9 cellular contexts compared by ENCODE assay signal in genomic region chr13:37640499-37640898, GRCh38. TPM values are rescaled to one million over a fixed set of nuclear protein-coding genes. Genes with fewer than 3 reads are reported as not detected.
DNase-seq lines count a peak whose midpoint lies in the region; ATAC-seq and TF ChIP-seq lines count a peak whose summit lies in the region.
"Had no signal": no experiment of that assay in that cellular context is flagged by ENCODE, and none has a peak within 500 bp of the region (broad histone marks: within the 10 kb centered on the region; RNA-seq: fewer than 3 reads in every experiment).

No MANE protein-coding gene starts in this region.

- intact Hi-C loops in mucosa of descending colon (cut with DNase I, micrococcal nuclease) = no loop called here

- H3K9me3 ChIP-seq in Karpas-422 (ENCODE audit: low read length) = no peaks in the 10 kb centered on the region
- no peaks in the 10 kb centered on the region for H3K9me3 ChIP-seq in adipocyte (ENCODE audit: control insufficient read depth, low read length)
- no peaks in the 10 kb centered on the region for H3K9me3 ChIP-seq in mucosa of descending colon

- no peaks in the 10 kb centered on the region for H3K9me2 ChIP-seq in Karpas-422 (replicated peaks; ENCODE audit: insufficient read depth, low read length)

- H3K9ac ChIP-seq in Karpas-422 (ENCODE audit: low read length) = no peak overlapping the region
- H3K9ac ChIP-seq in adipocyte (ENCODE audit: low read length) = no peak overlapping the region

- H3K27ac ChIP-seq in Karpas-422 (ENCODE audit: low read length) = no peak overlapping the region

- no peak overlapping the region for H2AFZ ChIP-seq in Karpas-422 (ENCODE audit: low read length)

- H3K27me3 ChIP-seq in Karpas-422 (ENCODE audit: low read length) (no peaks in the 10 kb centered on the region), adipocyte (replicated peaks; ENCODE audit: control insufficient read depth, insufficient read depth, low read length) (no peaks in the 10 kb centered on the region)

- no peak for TF ChIP-seq CTCF in mucosa of descending colon (IDR thresholded peaks at IDR 0.05)

- H3K4me3 ChIP-seq in Karpas-422 (ENCODE audit: low read length) (no peak overlapping the region), adipocyte (ENCODE audit: low read length) (no peak overlapping the region), mucosa of descending colon (no peak overlapping the region)

- DNase-seq in Ammon's horn (ENCODE audit: low spot score) = peak; percentile 43
- peak; percentile 55 for DNase-seq in Karpas-422
- peak; percentile 80 for DNase-seq in adipocyte (ENCODE audit: low read depth)
- DNase-seq in kidney tubule cell (ENCODE audit: low spot score) = peak; percentile 73
- no peak for DNase-seq in NCI-H1436 treated with DMSO at 0.1 percent for 48 hours (lab: John Stamatoyannopoulos, UW)
- no peak for DNase-seq in GDM1 (lab: John Stamatoyannopoulos, UW)
- DNase-seq in NCI-H2171 (lab: John Stamatoyannopoulos, UW) = no peak
- DNase-seq in mucosa of descending colon = no peak
- DNase-seq: T1000 had no signal

- no peak overlapping the region for H3K4me2 ChIP-seq in Karpas-422 (ENCODE audit: low read depth, low read length, poor library complexity, severe bottlenecking)

- H3K4me1 ChIP-seq in Karpas-422 (ENCODE audit: low read length) (no peaks in the 10 kb centered on the region), adipocyte (ENCODE audit: control insufficient read depth, insufficient read depth, low read length) (peaks cover 5% of the 10 kb centered on the region), mucosa of descending colon (ENCODE audit: low read depth) (no peaks in the 10 kb centered on the region)

- H4K20me1 ChIP-seq in Karpas-422 (ENCODE audit: insufficient read depth, low read depth, low read length) = no peaks in the 10 kb centered on the region

- H3K79me2 ChIP-seq in Karpas-422 (ENCODE audit: low read length) = no peaks in the 10 kb centered on the region

- no peaks in the 10 kb centered on the region for H3K36me3 ChIP-seq in Karpas-422 (ENCODE audit: insufficient read depth, low read length)
- no peaks in the 10 kb centered on the region for H3K36me3 ChIP-seq in adipocyte (ENCODE audit: control insufficient read depth, insufficient read depth, low read length, severe bottlenecking)
- no peaks in the 10 kb centered on the region for H3K36me3 ChIP-seq in mucosa of descending colon (ENCODE audit: low read depth)

- ATAC-seq in mucosa of descending colon = no peak

RNA-seq across cellular contexts. Expression of gene POSTN, which starts 41.9 kb away (rescaled TPM):
- total RNA-seq in Karpas-422 (2014; rRNA removed; shearing (Covaris generic); ENCODE audit: low replicate concordance) = not detected in 2 replicates
- total RNA-seq in mucosa of descending colon = 10 to 100 TPM; 19.3 to 75.3 (median 37.2) TPM

Comparison
In these comparisons a context has a peak if more than half of its experiments do, and no peak if none do; other contexts are left out.
1. DNase-seq: peak in Ammon's horn (single experiment), Karpas-422 (single experiment), adipocyte (single experiment) and kidney tubule cell (single experiment); none in NCI-H1436 treated with DMSO at 0.1 percent for 48 hours (single experiment), GDM1 (single experiment), NCI-H2171 (single experiment) and mucosa of descending colon (0 of 3).
2. RNA of gene POSTN, which starts 41.9 kb away (total RNA-seq): 19.3 to 75.3 TPM in mucosa of descending colon; not detected in Karpas-422; every median in the first group is over 10 times any median in the second.